9 cellular contexts compared by ENCODE assay signal in the genomic region with DNA sequence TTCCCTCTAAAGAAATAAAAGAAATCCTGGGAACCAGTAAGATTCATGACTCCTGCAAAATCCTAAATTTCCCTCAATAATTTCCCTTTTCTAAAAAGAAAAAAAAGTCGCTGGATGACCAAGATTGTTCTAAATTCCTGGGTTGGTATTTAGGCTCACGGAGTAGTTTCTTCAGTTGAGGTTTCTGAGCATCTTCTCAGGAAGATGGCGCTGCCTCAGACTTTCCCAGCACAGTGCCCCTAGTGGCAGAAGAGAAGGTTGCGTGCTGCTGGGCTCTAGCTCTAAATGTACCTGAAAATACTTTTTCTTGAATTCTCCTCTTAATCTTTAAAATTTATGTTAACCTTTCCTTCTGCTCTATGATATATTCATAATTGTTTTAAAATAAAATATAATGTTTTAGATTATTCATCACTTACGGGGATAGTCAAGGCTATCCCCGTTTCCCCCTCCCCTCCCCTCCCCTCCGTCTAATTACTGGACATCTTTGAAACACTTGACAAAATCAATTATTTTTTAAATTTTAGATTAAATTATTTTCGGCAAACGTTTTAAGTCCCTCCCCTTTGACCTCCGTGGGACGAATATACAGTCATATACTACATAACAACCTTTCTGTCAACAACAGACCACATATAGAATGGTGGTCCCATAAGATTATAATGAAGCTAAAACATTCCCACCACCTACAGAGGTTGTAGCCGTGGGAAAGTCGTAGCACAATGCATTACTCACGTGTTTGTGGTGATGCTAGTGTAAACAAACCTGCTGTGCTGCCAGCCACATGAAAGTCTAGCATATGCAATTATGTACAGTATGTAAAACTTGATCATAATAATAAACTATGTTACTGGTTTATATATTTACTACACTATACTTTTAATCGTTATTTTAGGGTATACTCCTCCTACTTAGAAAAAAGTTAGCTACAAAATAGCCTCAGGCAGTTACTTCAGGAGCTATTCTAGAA. TPM values are rescaled to one million over a fixed set of nuclear protein-coding genes. Genes with fewer than 3 reads are reported as not detected.
DNase-seq lines count a peak whose midpoint lies in the region; ATAC-seq and TF ChIP-seq lines count a peak whose summit lies in the region.
"Had no signal": no experiment of that assay in that cellular context is flagged by ENCODE, and none has a peak within 500 bp of the region (broad histone marks: within the 10 kb centered on the region; RNA-seq: fewer than 3 reads in every experiment).

No MANE protein-coding gene starts in this region.

- H3K4me3 Mint-ChIP-seq in GM23338 = no peak overlapping the region
- H3K4me3 Mint-ChIP-seq: activated naive CD4-positive, alpha-beta T cell treated with anti-CD3 and anti-CD28 coated beads, Interleukin-2, amount 50 U/mL, for 24 hours had no signal

- no peak overlapping the region for H3K4me2 ChIP-seq in GM23338

- no peaks in the 10 kb centered on the region; the same call in 2 of the 3 replicates for H3K36me3 Mint-ChIP-seq in GM23338 (ENCODE audit: low read depth)
- H3K36me3 Mint-ChIP-seq: activated naive CD4-positive, alpha-beta T cell treated with anti-CD3 and anti-CD28 coated beads, Interleukin-2, amount 50 U/mL, for 24 hours had no signal

- peaks cover 2% of the 10 kb centered on the region; the same call in 1 of the 3 replicates for H3K9me3 Mint-ChIP-seq in GM23338
- H3K9me3 Mint-ChIP-seq: activated naive CD4-positive, alpha-beta T cell treated with anti-CD3 and anti-CD28 coated beads, Interleukin-2, amount 50 U/mL, for 24 hours had no signal

- no peaks in the 10 kb centered on the region for H3K79me2 ChIP-seq in GM23338 (replicated peaks; ENCODE audit: insufficient read depth)

- peaks cover 9% of the 10 kb centered on the region; the same call in 2 of the 3 replicates for H3K4me1 Mint-ChIP-seq in GM23338
- H3K4me1 Mint-ChIP-seq: activated naive CD4-positive, alpha-beta T cell treated with anti-CD3 and anti-CD28 coated beads, Interleukin-2, amount 50 U/mL, for 24 hours had no signal

- no peak overlapping the region for H2AFZ ChIP-seq in GM23338

- in situ Hi-C loops in Caki2 (cut with HindIII; ENCODE audit: low pct_unique_long_range_greater_than_20kb, low sequenced_read_pairs) = no loop called here

- no peaks in the 10 kb centered on the region for H3F3A ChIP-seq in GM23338 (replicated peaks; ENCODE audit: low read depth)

- H3K4me1 ChIP-seq in GM23338 (ENCODE audit: insufficient read depth) = peaks cover 11% of the 10 kb centered on the region

- H3K27me3 ChIP-seq in GM23338 (ENCODE audit: insufficient read depth) = no peaks in the 10 kb centered on the region

- peak; percentile 85 for ATAC-seq in GM23338
- no peak for ATAC-seq in HG02763 (IDR thresholded peaks at IDR 0.05; ENCODE audit: unreplicated experiment)
- ATAC-seq in GM21825 (IDR thresholded peaks at IDR 0.05; ENCODE audit: unreplicated experiment) = no peak

- DNase-seq in Caki2 (ENCODE audit: low read depth) (peak; percentile 24), GM23338 (ENCODE audit: low spot score) (peak; percentile 87), RKO (ENCODE audit: low spot score) (peak; percentile 73), glomerular endothelial cell (ENCODE audit: extremely low read depth, low read depth, low spot score) (peak; percentile 7)
- peak; percentile 14 to 32 for DNase-seq in activated T-helper 1 cell treated with anti-CD3 and anti-CD28 coated beads, Interleukin-2, amount 50 U/mL, for 16 hours (ENCODE audit: low read depth in 1 of 2, low spot score in 1 of 2)
- DNase-seq in stimulated activated CD4-positive, alpha-beta T cell treated with anti-CD3 and anti-CD28 coated beads, Interleukin-1b, Interleukin-23, amount 100 ng/mL, for 24 hours (ENCODE audit: low read depth in 4 of 4, low spot score in 1 of 4) = peak; percentile 16 to 54 (median 40)

- no peak overlapping the region for H3K27ac Mint-ChIP-seq in GM23338
- H3K27ac Mint-ChIP-seq: activated naive CD4-positive, alpha-beta T cell treated with anti-CD3 and anti-CD28 coated beads, Interleukin-2, amount 50 U/mL, for 24 hours had no signal

- peaks cover 4% of the 10 kb centered on the region for H3K27me3 Mint-ChIP-seq in GM23338 (ENCODE audit: insufficient read depth, low read depth, poor library complexity)
- H3K27me3 Mint-ChIP-seq: activated naive CD4-positive, alpha-beta T cell treated with anti-CD3 and anti-CD28 coated beads, Interleukin-2, amount 50 U/mL, for 24 hours had no signal

- peaks cover 14% of the 10 kb centered on the region; the same call in 1 of the 2 replicates for H3K9me2 ChIP-seq in GM23338 (ENCODE audit: insufficient read depth)

- TF ChIP-seq CTCF in GM23338 (conservative IDR thresholded peaks at IDR 0.05; ENCODE audit: low read depth in 2 of 2) = peak; percentile 89 to 96

- H3K27ac ChIP-seq in GM23338 (ENCODE audit: low read depth) = no peak overlapping the region

- no peak overlapping the region for H3K4me3 ChIP-seq in GM23338

- no peaks in the 10 kb centered on the region for H4K20me1 ChIP-seq in GM23338 (replicated peaks; ENCODE audit: insufficient read depth)

- H3K36me3 ChIP-seq in GM23338 (ENCODE audit: insufficient read depth) = no peaks in the 10 kb centered on the region; the same call in 1 of the 2 replicates

TF ChIP-seq in GM23338, 12 proteins besides CTCF, POLR2A, EP300 and RAD21:
- TF ChIP-seq STAT1 (IDR thresholded peaks at IDR 0.05; ENCODE audit: unreplicated experiment) = no peak
- TF ChIP-seq ZNF114 (CRISPR knock-in tag; IDR thresholded peaks at IDR 0.05) = 0 out of 2 replicates have a peak, but pooled peaks have one; percentile 64
- peak; percentile 46; the same call in 1 of the 2 replicates for TF ChIP-seq ZNF331 (CRISPR knock-in tag; IDR thresholded peaks at IDR 0.05; ENCODE audit: low read depth)
- peak; percentile 93 for TF ChIP-seq ZNF462 (CRISPR knock-in tag; IDR thresholded peaks at IDR 0.05)
- no peak for TF ChIP-seq JUNB (IDR thresholded peaks at IDR 0.05; ENCODE audit: unreplicated experiment)
TF ChIP-seq in GM23338: peak in this region for 3.

RNA-seq across cellular contexts. Expression of gene GATB, which starts 41.0 kb away (rescaled TPM):
- 41.2 and 79.5 TPM in 2 replicates for total RNA-seq in Caki2 (2014; rRNA removed; shearing (Covaris generic); ENCODE audit: low replicate concordance)
- total RNA-seq in GM23338 (2014; rRNA removed; shearing (Covaris generic)) = 17.7 and 19.4 TPM in 2 replicates
- 16.9 and 18.9 TPM in 2 replicates for polyA plus RNA-seq in GM23338 (2016; fragmentation: Nextera tagmentation; extraction: Ambion mirVana)
- 21.4 and 22.2 TPM in 2 replicates for total RNA-seq in glomerular endothelial cell

Comparison
In these comparisons a context has a peak if more than half of its experiments do, and no peak if none do; other contexts are left out.
1. DNase-seq: peak in every context shown above with its lines; median percentile 87 in GM23338; 73 in RKO; 40 in stimulated activated CD4-positive, alpha-beta T cell treated with anti-CD3 and anti-CD28 coated beads, Interleukin-1b, Interleukin-23, amount 100 ng/mL, for 24 hours; 24 in Caki2; 23 in activated T-helper 1 cell treated with anti-CD3 and anti-CD28 coated beads, Interleukin-2, amount 50 U/mL, for 16 hours; 7 in glomerular endothelial cell.